ENCODE assay signal across 11 cellular contexts in genomic region chr18:23401400-23402347, GRCh38. TPM values are rescaled to one million over a fixed set of nuclear protein-coding genes. Genes with fewer than 3 reads are reported as not detected.
DNase-seq lines count a peak whose midpoint lies in the region; ATAC-seq, FAIRE-seq and TF ChIP-seq lines count a peak whose summit lies in the region.
"Had no signal": no experiment of that assay in that cellular context is flagged by ENCODE, and none has a peak within 500 bp of the region (broad histone marks: within the 10 kb centered on the region; RNA-seq: fewer than 3 reads in every experiment).

No MANE protein-coding gene starts in this region.

- H3K27me3 ChIP-seq in cardiac muscle cell: no peaks in the 10 kb centered on the region

- H3K4me1 Mint-ChIP-seq in WTC11: peaks cover 12% of the 10 kb centered on the region
- H3K4me1 Mint-ChIP-seq: B cell had no signal

- H3K36me3 Mint-ChIP-seq in WTC11: peaks cover 10% of the 10 kb centered on the region

- TF ChIP-seq POLR2A in GM18505 (IDR thresholded peaks at IDR 0.05; ENCODE audit: borderline replicate concordance, extremely low read depth, insufficient read depth, insufficient read length): no peak

- intact Hi-C loops in left ventricle myocardium superior (cut with micrococcal nuclease): no loop called here

- TF ChIP-seq CTCF in cardiac muscle cell (IDR thresholded peaks at IDR 0.05; ENCODE audit: low read depth, low read length) (no peak), WTC11 (IDR thresholded peaks at IDR 0.05) (no peak)

- H3K27ac ChIP-seq in cardiac muscle cell: peak overlapping the region; percentile 31

- H3K4me1 ChIP-seq in cardiac muscle cell (ENCODE audit: low read depth): peaks cover 12% of the 10 kb centered on the region

- no peak overlapping the region for H3K4me3 ChIP-seq in cardiac muscle cell

- CTCF ChIA-PET in WTC11 (lab: Charles Lee): interaction anchor here (0.8 to 1.2 kb wide), 5 partner anchors 10 to 418 kb away, joined by 3 to 8 read pairs (median 5); no protein-coding TSS in a partner anchor

- H3K36me3 ChIP-seq in cardiac muscle cell: no peaks in the 10 kb centered on the region

- no peak overlapping the region for H3K4me3 Mint-ChIP-seq in WTC11
- H3K4me3 Mint-ChIP-seq: activated naive CD4-positive, alpha-beta T cell treated with anti-CD3 and anti-CD28 coated beads, Interleukin-2, amount 10 ng/mL, durations not matched to agents 7 days and 5 days; B cell had no signal

- H3K27ac Mint-ChIP-seq in WTC11: peak overlapping the region; percentile 85
- H3K27ac Mint-ChIP-seq: activated naive CD4-positive, alpha-beta T cell treated with anti-CD3 and anti-CD28 coated beads, Interleukin-2, amount 10 ng/mL, durations not matched to agents 7 days and 5 days; B cell had no signal

- H3K9me3 Mint-ChIP-seq in WTC11: peaks cover 5% of the 10 kb centered on the region
- H3K9me3 Mint-ChIP-seq: activated naive CD4-positive, alpha-beta T cell treated with anti-CD3 and anti-CD28 coated beads, Interleukin-2, amount 10 ng/mL, durations not matched to agents 7 days and 5 days had no signal

- no peak for FAIRE-seq in urothelium cell line (lab: Jason Lieb, UNC)

- POLR2A ChIA-PET in WTC11 (lab: Charles Lee): interaction anchor here (1.1 kb wide), 1 partner anchor 267 kb away, joined by 4 read pairs; no protein-coding TSS in a partner anchor

- DNase-seq in cardiac muscle cell (ENCODE audit: low read depth in 1 of 2, low spot score in 1 of 2) (peak; percentile 27 to 89), left ventricle myocardium superior (no peak), WTC11 (ENCODE audit: low spot score) (peak; percentile 50), kidney glomerular epithelial cell (lab: John Stamatoyannopoulos, UW) (peak; percentile 89), urothelium cell line (ENCODE audit: low spot score) (peak; percentile 42), midbrain (lab: John Stamatoyannopoulos, UW) (no peak), OCI-M2 (lab: John Stamatoyannopoulos, UW; ENCODE audit: unreplicated experiment) (no peak)
- DNase-seq: activated naive CD4-positive, alpha-beta T cell treated with anti-CD3 and anti-CD28 coated beads, Interleukin-2, amount 10 ng/mL, durations not matched to agents 7 days and 5 days; NK-92 treated with Interleukin-12 subunit alpha and Interleukin-12 subunit beta, amount 100 ng/mL, for 24 hours had no signal

- ATAC-seq in left ventricle myocardium superior (no peak), WTC11 (peak; percentile 90), GM18505 (IDR thresholded peaks at IDR 0.05; ENCODE audit: unreplicated experiment) (no peak)

- no peaks in the 10 kb centered on the region for H3K27me3 Mint-ChIP-seq in WTC11 (ENCODE audit: low read depth)
- H3K27me3 Mint-ChIP-seq: activated naive CD4-positive, alpha-beta T cell treated with anti-CD3 and anti-CD28 coated beads, Interleukin-2, amount 10 ng/mL, durations not matched to agents 7 days and 5 days; B cell had no signal

- H3K9me3 ChIP-seq in cardiac muscle cell (ENCODE audit: low read depth): no peaks in the 10 kb centered on the region

TF ChIP-seq in WTC11, 78 proteins besides CTCF, POLR2A, EP300 and RAD21:
- TF ChIP-seq CREM (CRISPR knock-in tag; IDR thresholded peaks at IDR 0.05): no peak
- TF ChIP-seq, protein P1, sequence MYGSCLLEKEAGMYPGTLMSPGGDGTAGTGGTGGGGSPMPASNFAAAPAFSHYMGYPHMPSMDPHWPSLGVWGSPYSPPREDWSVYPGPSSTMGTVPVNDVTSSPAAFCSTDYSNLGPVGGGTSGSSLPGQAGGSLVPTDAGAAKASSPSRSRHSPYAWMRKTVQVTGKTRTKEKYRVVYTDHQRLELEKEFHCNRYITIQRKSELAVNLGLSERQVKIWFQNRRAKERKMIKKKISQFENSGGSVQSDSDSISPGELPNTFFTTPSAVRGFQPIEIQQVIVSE (CRISPR knock-in tag; IDR thresholded peaks at IDR 0.05; ENCODE audit: borderline replicate concordance): no peak
- TF ChIP-seq, protein P2, sequence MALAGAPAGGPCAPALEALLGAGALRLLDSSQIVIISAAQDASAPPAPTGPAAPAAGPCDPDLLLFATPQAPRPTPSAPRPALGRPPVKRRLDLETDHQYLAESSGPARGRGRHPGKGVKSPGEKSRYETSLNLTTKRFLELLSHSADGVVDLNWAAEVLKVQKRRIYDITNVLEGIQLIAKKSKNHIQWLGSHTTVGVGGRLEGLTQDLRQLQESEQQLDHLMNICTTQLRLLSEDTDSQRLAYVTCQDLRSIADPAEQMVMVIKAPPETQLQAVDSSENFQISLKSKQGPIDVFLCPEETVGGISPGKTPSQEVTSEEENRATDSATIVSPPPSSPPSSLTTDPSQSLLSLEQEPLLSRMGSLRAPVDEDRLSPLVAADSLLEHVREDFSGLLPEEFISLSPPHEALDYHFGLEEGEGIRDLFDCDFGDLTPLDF (CRISPR knock-in tag; IDR thresholded peaks at IDR 0.05): no peak
- peak; percentile 7; the same call in 1 of the 2 replicates for TF ChIP-seq ZNF423 (CRISPR knock-in tag; IDR thresholded peaks at IDR 0.05)

RNA-seq across cellular contexts. Expression of gene RIOK3, which starts 51.4 kb away (rescaled TPM):
- 59.6 and 63.6 TPM in 2 replicates for total RNA-seq in cardiac muscle cell
- 83.7 and 95.7 TPM in 2 replicates for polyA plus RNA-seq in cardiac muscle cell
- 54.8 TPM for total RNA-seq in left ventricle myocardium superior
- total RNA-seq in WTC11 (2021): 19.4 to 23.6 TPM (median 23.1 TPM) in 3 replicates

Comparison
In these comparisons a context has a peak if more than half of its experiments do, and no peak if none do; other contexts are left out.
1. DNase-seq: peak in cardiac muscle cell (2 of 2), WTC11 (single experiment), kidney glomerular epithelial cell (single experiment) and urothelium cell line (single experiment); none in left ventricle myocardium superior (single experiment), midbrain (single experiment) and OCI-M2 (single experiment).